Comparison of ENCODE assay signal across 17 cellular contexts in the genomic region with DNA sequence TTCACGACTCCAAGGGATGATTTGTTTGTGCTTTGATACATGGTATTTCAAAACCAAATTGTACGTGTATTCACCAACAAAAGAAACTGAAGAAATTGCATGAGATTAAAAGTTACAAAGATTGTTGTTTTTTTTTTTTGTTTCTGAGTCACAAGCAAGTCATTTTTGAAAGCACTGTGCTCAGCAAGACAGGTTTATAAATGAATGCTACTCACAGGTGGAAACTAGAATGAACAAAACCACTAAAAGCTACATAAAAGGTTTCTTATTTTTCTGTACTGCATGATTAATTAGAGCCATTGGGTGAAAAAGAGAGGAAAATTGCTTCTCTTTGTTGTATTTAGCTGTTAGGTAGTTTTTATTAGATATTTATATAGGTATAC.
A peak's percentile ranks its signal among the peaks of the same experiment; 100 is the strongest.
DNase-seq lines count a peak whose midpoint lies in the region; ATAC-seq and TF ChIP-seq lines count a peak whose summit lies in the region.
"Had no signal": no experiment of that assay in that cellular context is flagged by ENCODE, and none has a peak within 500 bp of the region (broad histone marks: within the 10 kb centered on the region; RNA-seq: fewer than 3 reads in every experiment).

No MANE protein-coding gene starts in this region.

- CTCF ChIA-PET in activated CD4-positive, alpha-beta T cell treated with anti-CD3 and anti-CD28 coated beads, Interleukin-2, amount 10 ng/mL, durations not matched to agents 7 days and 5 days (lab: Charles Lee) = interaction anchor here (0.5 to 6.8 kb wide), 18 partner anchors 8 to 592 kb away, joined by 3 to 68 read pairs (median 9); no protein-coding TSS in a partner anchor

- H3K4me3 ChIP-seq in MM.1S (ENCODE audit: low read length) = no peak overlapping the region
- H3K4me3 ChIP-seq: A549, cardiac muscle cell, GM23248, upper lobe of right lung had no signal

- no peaks in the 10 kb centered on the region for H3K79me2 ChIP-seq in MM.1S (ENCODE audit: low read length)

- no peaks in the 10 kb centered on the region for H3K9me2 ChIP-seq in MM.1S (replicated peaks; ENCODE audit: insufficient read depth, low read length)

- no peak for DNase-seq in activated CD4-positive, alpha-beta T cell treated with anti-CD3 and anti-CD28 coated beads, Interleukin-2, amount 10 ng/mL, durations not matched to agents 7 days and 5 days
- no peak for DNase-seq in activated CD4-positive, alpha-beta T cell treated with anti-CD3 and anti-CD28 coated beads for 4 hours
- DNase-seq in MM.1S (peak; percentile 47), osteocyte (ENCODE audit: extremely low spot score, unreplicated experiment) (no peak), hippocampal formation (lab: John Stamatoyannopoulos, UW) (no peak), COLO829 (ENCODE audit: low spot score) (no peak)
- DNase-seq: activated B cell treated with CpG ODN at 0.5 μM for 24 hours; activated effector memory CD4-positive, alpha-beta T cell treated with anti-CD3 and anti-CD28 coated beads, Interleukin-2, amount 50 U/mL, for 16 hours; effector CD4-positive, alpha-beta T cell; GM23248; nephron progenitor cell; stimulated activated CD8-positive, alpha-beta memory T cell treated with anti-CD3 and anti-CD28 coated beads, Interleukin-4, amount 100 ng/mL, for 48 hours; upper lobe of right lung had no signal

- peak overlapping the region; percentile 93 for H2AFZ ChIP-seq in MM.1S (ENCODE audit: low read length)
- H2AFZ ChIP-seq: GM23248 had no signal

- peak overlapping the region; percentile 80 for H3K27ac Mint-ChIP-seq in activated CD4-positive, alpha-beta T cell treated with anti-CD3 and anti-CD28 coated beads, Interleukin-2, amount 10 ng/mL, durations not matched to agents 7 days and 5 days
- peak overlapping the region; percentile 73 for H3K27ac Mint-ChIP-seq in activated naive CD8-positive, alpha-beta T cell
- peak overlapping the region; percentile 0 for H3K27ac Mint-ChIP-seq in osteocyte (ENCODE audit: unreplicated experiment)

- H3K36me3 Mint-ChIP-seq in activated CD4-positive, alpha-beta T cell treated with anti-CD3 and anti-CD28 coated beads, Interleukin-2, amount 10 ng/mL, durations not matched to agents 7 days and 5 days (ENCODE audit: low read depth) = peaks cover 16% of the 10 kb centered on the region
- peaks cover 2% of the 10 kb centered on the region for H3K36me3 Mint-ChIP-seq in activated naive CD8-positive, alpha-beta T cell
- H3K36me3 Mint-ChIP-seq in osteocyte (ENCODE audit: unreplicated experiment) = no peaks in the 10 kb centered on the region

- peaks cover 58% of the 10 kb centered on the region for H3K4me1 Mint-ChIP-seq in activated CD4-positive, alpha-beta T cell treated with anti-CD3 and anti-CD28 coated beads, Interleukin-2, amount 10 ng/mL, durations not matched to agents 7 days and 5 days
- peaks cover 46% of the 10 kb centered on the region for H3K4me1 Mint-ChIP-seq in activated naive CD8-positive, alpha-beta T cell (ENCODE audit: low read depth)
- H3K4me1 Mint-ChIP-seq in osteocyte (ENCODE audit: unreplicated experiment) = peaks cover 11% of the 10 kb centered on the region

- no peaks in the 10 kb centered on the region for H3K27me3 Mint-ChIP-seq in activated CD4-positive, alpha-beta T cell treated with anti-CD3 and anti-CD28 coated beads, Interleukin-2, amount 10 ng/mL, durations not matched to agents 7 days and 5 days
- H3K27me3 Mint-ChIP-seq in activated naive CD8-positive, alpha-beta T cell = no peaks in the 10 kb centered on the region
- no peaks in the 10 kb centered on the region for H3K27me3 Mint-ChIP-seq in osteocyte (ENCODE audit: unreplicated experiment)
- H3K27me3 Mint-ChIP-seq: activated B cell treated with CpG ODN at 0.5 μM for 24 hours had no signal

- peak overlapping the region; percentile 70 for H3K27ac ChIP-seq in MM.1S (ENCODE audit: low read length)
- H3K27ac ChIP-seq: A549, cardiac muscle cell, GM23248, upper lobe of right lung had no signal

- no peak overlapping the region for H3K4me3 Mint-ChIP-seq in activated CD4-positive, alpha-beta T cell treated with anti-CD3 and anti-CD28 coated beads, Interleukin-2, amount 10 ng/mL, durations not matched to agents 7 days and 5 days
- peak overlapping the region; percentile 45 for H3K4me3 Mint-ChIP-seq in activated naive CD8-positive, alpha-beta T cell
- H3K4me3 Mint-ChIP-seq in osteocyte (ENCODE audit: unreplicated experiment) = no peak overlapping the region
- H3K4me3 Mint-ChIP-seq: nephron progenitor cell had no signal

- no peak for ATAC-seq in GM18498 (IDR thresholded peaks at IDR 0.05; ENCODE audit: unreplicated experiment)
- ATAC-seq: A549 had no signal

- no peaks in the 10 kb centered on the region for H3K27me3 ChIP-seq in MM.1S (replicated peaks; ENCODE audit: insufficient read depth, low read length)
- H3K27me3 ChIP-seq: cardiac muscle cell, upper lobe of right lung had no signal

- H3K9ac ChIP-seq in MM.1S (ENCODE audit: low read length) = no peak overlapping the region
- H3K9ac ChIP-seq: GM23248 had no signal

- POLR2A ChIA-PET in activated CD4-positive, alpha-beta T cell treated with anti-CD3 and anti-CD28 coated beads, Interleukin-2, amount 10 ng/mL, durations not matched to agents 7 days and 5 days (lab: Charles Lee) = interaction anchor here (0.6 to 1.1 kb wide), 3 partner anchors 19 to 58 kb away, joined by 3 to 13 read pairs (median 5); no protein-coding TSS in a partner anchor

- H3K4me1 ChIP-seq in MM.1S (ENCODE audit: low read length) = peaks cover 23% of the 10 kb centered on the region

- no peaks in the 10 kb centered on the region for H3K9me3 ChIP-seq in MM.1S (replicated peaks; ENCODE audit: insufficient read depth, low read length)
- H3K9me3 ChIP-seq: A549, upper lobe of right lung had no signal

- no peaks in the 10 kb centered on the region for H3K36me3 ChIP-seq in MM.1S (replicated peaks; ENCODE audit: insufficient read depth, low read length)
- H3K36me3 ChIP-seq: cardiac muscle cell, upper lobe of right lung had no signal

- H3K4me2 ChIP-seq in MM.1S (ENCODE audit: low read depth, low read length) = peak overlapping the region; percentile 87
- H3K4me2 ChIP-seq: A549 had no signal

- H4K20me1 ChIP-seq in MM.1S (ENCODE audit: insufficient read depth, low read length) = no peaks in the 10 kb centered on the region

- no peaks in the 10 kb centered on the region for H3K9me3 Mint-ChIP-seq in activated CD4-positive, alpha-beta T cell treated with anti-CD3 and anti-CD28 coated beads, Interleukin-2, amount 10 ng/mL, durations not matched to agents 7 days and 5 days
- H3K9me3 Mint-ChIP-seq in activated naive CD8-positive, alpha-beta T cell (ENCODE audit: low read depth) = no peaks in the 10 kb centered on the region
- peaks cover 4% of the 10 kb centered on the region for H3K9me3 Mint-ChIP-seq in osteocyte (ENCODE audit: unreplicated experiment)
- H3K9me3 Mint-ChIP-seq: activated B cell treated with CpG ODN at 0.5 μM for 24 hours had no signal

- no peak for TF ChIP-seq CTCF in MM.1S (IDR thresholded peaks at IDR 0.05; ENCODE audit: low read length)
- no peak for TF ChIP-seq CTCF in osteocyte (IDR thresholded peaks at IDR 0.05)

- peaks cover 28% of the 10 kb centered on the region for H3F3A ChIP-seq in MM.1S (ENCODE audit: insufficient read depth, low read length)

Comparison
In these comparisons a context has a peak if more than half of its experiments do, and no peak if none do; other contexts are left out.
1. H3K27ac Mint-ChIP-seq: peak in every context shown above with its lines; median percentile 80 in activated CD4-positive, alpha-beta T cell treated with anti-CD3 and anti-CD28 coated beads, Interleukin-2, amount 10 ng/mL, durations not matched to agents 7 days and 5 days; 73 in activated naive CD8-positive, alpha-beta T cell; 0 in osteocyte.